16 cellular contexts compared by ENCODE assay signal in genomic region chr12:52156310-52156709, GRCh38. TPM values are rescaled to one million over a fixed set of nuclear protein-coding genes. Genes with fewer than 3 reads are reported as not detected.
A peak's percentile ranks its signal among the peaks of the same experiment; 100 is the strongest.
DNase-seq lines count a peak whose midpoint lies in the region; FAIRE-seq and TF ChIP-seq lines count a peak whose summit lies in the region.
"Had no signal": no experiment of that assay in that cellular context is flagged by ENCODE, and none has a peak within 500 bp of the region (broad histone marks: within the 10 kb centered on the region; RNA-seq: fewer than 3 reads in every experiment).

No MANE protein-coding gene starts in this region.

- H3K9me3 Mint-ChIP-seq in activated CD4-positive, alpha-beta memory T cell treated with anti-CD3 and anti-CD28 coated beads, Interleukin-2, amount 10 ng/mL, durations not matched to agents 7 days and 5 days: no peaks in the 10 kb centered on the region
- H3K9me3 Mint-ChIP-seq in activated CD4-positive, alpha-beta memory T cell treated with anti-CD3 and anti-CD28 coated beads for 36 hours: no peaks in the 10 kb centered on the region
- H3K9me3 Mint-ChIP-seq: activated naive CD4-positive, alpha-beta T cell treated with anti-CD3 and anti-CD28 coated beads, Interleukin-2, amount 50 U/mL, for 72 hours; activated T-cell treated with anti-CD3 and anti-CD28 coated beads, Interleukin-2, amount 50 U/mL, for 72 hours; GM23338; immature natural killer cell; T-helper 1 cell treated with Interleukin-12 subunit alpha and Interleukin-12 subunit beta and Interleukin-4 antibody, amounts not matched to agents 30 μg/mL and 1 μg/mL, for 36 hours had no signal

- FAIRE-seq in RCC 7860 (lab: Jason Lieb, UNC): peak; percentile 20

- intact Hi-C loops in activated CD4-positive, alpha-beta memory T cell treated with anti-CD3 and anti-CD28 coated beads for 36 hours (cut with micrococcal nuclease): loop anchor here (1.0 to 2.0 kb wide), 3 partner anchors 122 to 723 kb away; no protein-coding TSS in a partner anchor
- intact Hi-C loops in cardiac septum (cut with DNase I): loop anchor here (1.0 to 10.0 kb wide), 3 partner anchors 56 to 428 kb away; no protein-coding TSS in a partner anchor
- intact Hi-C loops in left ventricle myocardium inferior (cut with micrococcal nuclease): loop anchor here (5.0 kb wide), 2 partner anchors 171 to 351 kb away; no protein-coding TSS in a partner anchor

- no peak for TF ChIP-seq CTCF in epithelial cell of esophagus (IDR thresholded peaks at IDR 0.05; ENCODE audit: insufficient read depth, low read depth, low read length, missing control alignments)
- no peak for TF ChIP-seq CTCF in suprapubic skin (IDR thresholded peaks at IDR 0.05)
- no peak for TF ChIP-seq CTCF in left ventricle myocardium inferior (IDR thresholded peaks at IDR 0.05; ENCODE audit: borderline replicate concordance)

- H3K4me3 ChIP-seq in epithelial cell of esophagus (ENCODE audit: low read length) (no peak overlapping the region), suprapubic skin (no peak overlapping the region), left ventricle myocardium inferior (no peak overlapping the region)
- H3K4me3 ChIP-seq: GM23338 had no signal

- H3K27ac ChIP-seq in suprapubic skin (peak overlapping the region; percentile 99), left ventricle myocardium inferior (replicated peaks) (no peak overlapping the region)
- H3K27ac ChIP-seq: WERI-Rb-1 had no signal

- H3K36me3 ChIP-seq in suprapubic skin (no peaks in the 10 kb centered on the region), left ventricle myocardium inferior (no peaks in the 10 kb centered on the region)
- H3K36me3 ChIP-seq: WERI-Rb-1 had no signal

- H3K9me3 ChIP-seq in suprapubic skin: no peaks in the 10 kb centered on the region
- no peaks in the 10 kb centered on the region for H3K9me3 ChIP-seq in left ventricle myocardium inferior (replicated peaks)

- TF ChIP-seq POLR2A in suprapubic skin (IDR thresholded peaks at IDR 0.05): no peak

- peak overlapping the region; percentile 0 for H3K27ac Mint-ChIP-seq in activated CD4-positive, alpha-beta memory T cell treated with anti-CD3 and anti-CD28 coated beads, Interleukin-2, amount 10 ng/mL, durations not matched to agents 7 days and 5 days
- no peak overlapping the region for H3K27ac Mint-ChIP-seq in activated CD4-positive, alpha-beta memory T cell treated with anti-CD3 and anti-CD28 coated beads for 36 hours
- H3K27ac Mint-ChIP-seq: activated naive CD4-positive, alpha-beta T cell treated with anti-CD3 and anti-CD28 coated beads, Interleukin-2, amount 50 U/mL, for 72 hours; activated T-cell treated with anti-CD3 and anti-CD28 coated beads, Interleukin-2, amount 50 U/mL, for 72 hours; GM23338; immature natural killer cell had no signal

- POLR2A ChIA-PET in activated CD4-positive, alpha-beta memory T cell treated with anti-CD3 and anti-CD28 coated beads, Interleukin-2, amount 10 ng/mL, durations not matched to agents 7 days and 5 days (lab: Charles Lee): interaction anchor here (1.2 kb wide), 1 partner anchor 96 kb away, joined by 3 read pairs; no protein-coding TSS in a partner anchor
- POLR2A ChIA-PET in activated CD4-positive, alpha-beta memory T cell treated with anti-CD3 and anti-CD28 coated beads for 36 hours (lab: Charles Lee): no interaction called here

- H3K36me3 Mint-ChIP-seq in activated CD4-positive, alpha-beta memory T cell treated with anti-CD3 and anti-CD28 coated beads, Interleukin-2, amount 10 ng/mL, durations not matched to agents 7 days and 5 days (ENCODE audit: low read depth): no peaks in the 10 kb centered on the region
- no peaks in the 10 kb centered on the region for H3K36me3 Mint-ChIP-seq in activated CD4-positive, alpha-beta memory T cell treated with anti-CD3 and anti-CD28 coated beads for 36 hours
- H3K36me3 Mint-ChIP-seq: activated naive CD4-positive, alpha-beta T cell treated with anti-CD3 and anti-CD28 coated beads, Interleukin-2, amount 50 U/mL, for 72 hours; immature natural killer cell had no signal

- no peak for DNase-seq in activated CD4-positive, alpha-beta memory T cell treated with anti-CD3 and anti-CD28 coated beads, Interleukin-2, amount 10 ng/mL, durations not matched to agents 7 days and 5 days
- DNase-seq in activated CD4-positive, alpha-beta memory T cell treated with anti-CD3 and anti-CD28 coated beads for 36 hours: no peak
- peak; percentile 84 for DNase-seq in RCC 7860 (ENCODE audit: low spot score)
- peak; percentile 28 for DNase-seq in epithelial cell of esophagus (ENCODE audit: low read depth)
- no peak for DNase-seq in suprapubic skin (ENCODE audit: low spot score in 2 of 2)
- DNase-seq in cardiac septum (ENCODE audit: low spot score): no peak
- no peak for DNase-seq in left ventricle myocardium inferior
- DNase-seq in medulla oblongata (ENCODE audit: extremely low spot score): no peak

- no peaks in the 10 kb centered on the region for H3K27me3 ChIP-seq in suprapubic skin
- H3K27me3 ChIP-seq in left ventricle myocardium inferior (ENCODE audit: low read depth): peaks cover 9% of the 10 kb centered on the region

- H3K4me1 ChIP-seq in suprapubic skin (peaks cover 50% of the 10 kb centered on the region), left ventricle myocardium inferior (peaks cover 32% of the 10 kb centered on the region)

- TF ChIP-seq EP300 in suprapubic skin (IDR thresholded peaks at IDR 0.05): no peak

- no peaks in the 10 kb centered on the region for H3K27me3 Mint-ChIP-seq in activated CD4-positive, alpha-beta memory T cell treated with anti-CD3 and anti-CD28 coated beads, Interleukin-2, amount 10 ng/mL, durations not matched to agents 7 days and 5 days
- H3K27me3 Mint-ChIP-seq in activated CD4-positive, alpha-beta memory T cell treated with anti-CD3 and anti-CD28 coated beads for 36 hours: no peaks in the 10 kb centered on the region

- no peak overlapping the region for H3K4me3 Mint-ChIP-seq in activated CD4-positive, alpha-beta memory T cell treated with anti-CD3 and anti-CD28 coated beads, Interleukin-2, amount 10 ng/mL, durations not matched to agents 7 days and 5 days
- H3K4me3 Mint-ChIP-seq in activated CD4-positive, alpha-beta memory T cell treated with anti-CD3 and anti-CD28 coated beads for 36 hours: no peak overlapping the region
- H3K4me3 Mint-ChIP-seq: activated T-cell treated with anti-CD3 and anti-CD28 coated beads, Interleukin-2, amount 50 U/mL, for 72 hours; B cell; GM23338; immature natural killer cell; T-helper 1 cell treated with Interleukin-12 subunit alpha and Interleukin-12 subunit beta and Interleukin-4 antibody, amounts not matched to agents 30 μg/mL and 1 μg/mL, for 36 hours had no signal

- CTCF ChIA-PET in activated CD4-positive, alpha-beta memory T cell treated with anti-CD3 and anti-CD28 coated beads, Interleukin-2, amount 10 ng/mL, durations not matched to agents 7 days and 5 days (lab: Charles Lee): interaction anchor here (0.6 to 3.0 kb wide), 14 partner anchors 9 to 824 kb away, joined by 3 to 32 read pairs (median 4); no protein-coding TSS in a partner anchor
- CTCF ChIA-PET in activated CD4-positive, alpha-beta memory T cell treated with anti-CD3 and anti-CD28 coated beads for 36 hours (lab: Charles Lee): interaction anchor here (0.5 to 4.1 kb wide), 15 partner anchors 30 to 753 kb away, joined by 3 to 55 read pairs (median 3); no protein-coding TSS in a partner anchor

- 82% methylated on average over 4 of the region's 4 CpGs for WGBS in suprapubic skin

- peaks cover 46% of the 10 kb centered on the region for H3K4me1 Mint-ChIP-seq in activated CD4-positive, alpha-beta memory T cell treated with anti-CD3 and anti-CD28 coated beads, Interleukin-2, amount 10 ng/mL, durations not matched to agents 7 days and 5 days
- peaks cover 27% of the 10 kb centered on the region for H3K4me1 Mint-ChIP-seq in activated CD4-positive, alpha-beta memory T cell treated with anti-CD3 and anti-CD28 coated beads for 36 hours (ENCODE audit: low read depth)
- H3K4me1 Mint-ChIP-seq: GM23338 had no signal

RNA-seq across cellular contexts. Expression of gene KRT80, which starts 35.5 kb away (rescaled TPM):
- not detected for total RNA-seq in activated CD4-positive, alpha-beta memory T cell treated with anti-CD3 and anti-CD28 coated beads, Interleukin-2, amount 10 ng/mL, durations not matched to agents 7 days and 5 days
- total RNA-seq in activated CD4-positive, alpha-beta memory T cell treated with anti-CD3 and anti-CD28 coated beads for 36 hours: not detected
- total RNA-seq in suprapubic skin (100 to 1,000 TPM in 3 of 4 donors, 10 to 100 TPM in 1; 78.6 to 293 (median 185) TPM), cardiac septum (1.2 TPM), left ventricle myocardium inferior (not detected)
- total RNA-seq: activated naive CD4-positive, alpha-beta T cell treated with anti-CD3 and anti-CD28 coated beads, Interleukin-2, amount 50 U/mL, for 72 hours; activated T-cell treated with anti-CD3 and anti-CD28 coated beads, Interleukin-2, amount 50 U/mL, for 72 hours; B cell; GM23338; occipital lobe had no signal

Comparison
In these comparisons a context has a peak if more than half of its experiments do, and no peak if none do; other contexts are left out.
1. DNase-seq: peak in RCC 7860 (single experiment) and epithelial cell of esophagus (single experiment); none in activated CD4-positive, alpha-beta memory T cell treated with anti-CD3 and anti-CD28 coated beads, Interleukin-2, amount 10 ng/mL, durations not matched to agents 7 days and 5 days (single experiment), activated CD4-positive, alpha-beta memory T cell treated with anti-CD3 and anti-CD28 coated beads for 36 hours (single experiment), suprapubic skin (0 of 2), cardiac septum (single experiment), left ventricle myocardium inferior (single experiment) and medulla oblongata (single experiment).
2. RNA of gene KRT80, which starts 35.5 kb away (total RNA-seq): 78.6 to 293 TPM in suprapubic skin; 1.2 TPM in cardiac septum (single experiment), not detected in left ventricle myocardium inferior (single experiment), not detected in activated CD4-positive, alpha-beta memory T cell treated with anti-CD3 and anti-CD28 coated beads, Interleukin-2, amount 10 ng/mL, durations not matched to agents 7 days and 5 days and not detected in activated CD4-positive, alpha-beta memory T cell treated with anti-CD3 and anti-CD28 coated beads for 36 hours; every median in the first group is over 10 times any median in the second.